In the genomic region with DNA sequence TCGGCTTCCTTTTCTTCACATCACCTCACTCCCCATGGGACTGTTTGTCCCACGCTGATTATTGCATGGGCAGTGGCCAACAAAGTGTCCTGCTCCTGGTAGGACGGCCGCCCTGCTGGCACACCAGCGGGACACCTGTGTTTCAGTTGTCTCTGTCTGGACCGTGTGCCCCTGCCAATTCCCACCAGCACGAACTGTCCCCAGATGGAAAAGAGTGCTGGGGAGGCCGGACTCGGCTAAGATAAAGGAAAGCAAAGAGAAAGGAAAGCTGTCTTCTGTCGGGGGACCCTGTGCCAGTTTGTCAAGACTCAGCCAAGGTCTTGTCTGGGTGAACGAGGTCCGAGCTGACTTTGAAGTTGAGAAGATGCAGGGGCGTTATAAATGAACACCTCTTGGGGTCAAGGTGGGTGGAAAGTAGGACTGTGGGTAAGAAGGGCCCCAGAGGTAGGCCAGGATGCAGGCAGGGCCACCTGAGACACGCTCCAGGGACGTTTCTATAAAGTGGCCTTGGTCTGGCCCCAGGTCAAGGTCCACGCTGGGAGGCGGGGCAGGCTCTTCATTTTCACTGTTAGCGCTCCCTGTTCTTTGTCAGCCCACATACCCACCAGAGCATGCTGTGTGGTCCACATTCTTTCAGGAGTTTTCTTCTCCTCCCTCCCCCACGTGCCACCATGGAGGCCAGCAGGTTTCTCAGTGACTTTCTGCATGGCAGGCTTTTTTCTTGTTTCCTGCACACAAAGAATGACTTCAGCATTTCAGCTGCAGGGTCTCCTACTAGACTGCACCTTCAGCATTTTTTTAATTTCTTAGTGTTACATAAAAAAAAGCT, we compare ENCODE assay signal across 1 cellular context.
TF ChIP-seq lines count a peak whose summit lies in the region.

No MANE protein-coding gene starts in this region.

TF ChIP-seq in K562, 482 proteins besides CTCF, POLR2A, EP300 and RAD21 (continued from another document):
- TF ChIP-seq MAFF (IDR thresholded peaks at IDR 0.05; ENCODE audit: low read length) (0 out of 2 replicates have a peak, but pooled peaks have one; percentile 17), C11orf30 (IDR thresholded peaks at IDR 0.05; ENCODE audit: low read depth) (0 out of 2 replicates have a peak, but pooled peaks have one; percentile 13), MAFG (tag; conservative IDR thresholded peaks at IDR 0.05) (peak; percentile 20; the same call in 1 of the 2 replicates)
